ENCODE assay signal across 7 cellular contexts in genomic region chr1:153967109-153967999, GRCh38. TPM values are rescaled to one million over a fixed set of nuclear protein-coding genes. Genes with fewer than 3 reads are reported as not detected.
DNase-seq lines count a peak whose midpoint lies in the region; ATAC-seq, FAIRE-seq and TF ChIP-seq lines count a peak whose summit lies in the region.

TSS of gene CREB3L4 (plus strand) at chr1:153967902. CDS start at chr1:153968526, 624 bp downstream.

- H3K4me3 ChIP-seq in astrocyte of the cerebellum (ENCODE audit: low read depth, low read length), result peak within 1 kb of the TSS; percentile 53
- H3K4me3 ChIP-seq in hepatocyte, result peak within 1 kb of the TSS; percentile 34

- no peaks in the 10 kb centered on the region for H3K9me2 ChIP-seq in hepatocyte (replicated peaks; ENCODE audit: insufficient read depth)

- H3K4me3 Mint-ChIP-seq in T-helper 2 cell treated with Interferon-gamma antibody and Interleukin-4, amounts not matched to agents 5 μg/mL and 100 μg/mL, for 36 hours, result peak within 1 kb of the TSS; percentile 90

- H3K9me3 Mint-ChIP-seq in T-helper 2 cell treated with Interferon-gamma antibody and Interleukin-4, amounts not matched to agents 5 μg/mL and 100 μg/mL, for 36 hours, result no peaks in the 10 kb centered on the region

- peak within 1 kb of the TSS; percentile 89 for H3K27ac ChIP-seq in hepatocyte

- peak; percentile 64 for ATAC-seq in HG02973 (IDR thresholded peaks at IDR 0.05; ENCODE audit: unreplicated experiment)

- H3K27me3 ChIP-seq in hepatocyte, result no peaks in the 10 kb centered on the region

- H3K79me2 ChIP-seq in hepatocyte, result peaks cover 29% of the 10 kb centered on the region

- TF ChIP-seq CTCF in astrocyte of the cerebellum (IDR thresholded peaks at IDR 0.05; ENCODE audit: low read depth, low read length, missing control alignments) (peak; percentile 43), hepatocyte (IDR thresholded peaks at IDR 0.05; ENCODE audit: poor library complexity) (peak; percentile 45)

- DNase-seq in GM18507 (ENCODE audit: extremely low spot score, insufficient read length, low read depth), result peak; percentile 80
- DNase-seq in NCI-H187 treated with DMSO at 0.1 percent for 48 hours (lab: John Stamatoyannopoulos, UW), result peak; percentile 99
- peak; percentile 87 for DNase-seq in T-helper 2 cell treated with Interferon-gamma antibody and Interleukin-4, amounts not matched to agents 5 μg/mL and 100 μg/mL, for 36 hours (ENCODE audit: low spot score)
- peak; percentile 97 for DNase-seq in astrocyte of the cerebellum (ENCODE audit: low read depth)
- peak; percentile 96 for DNase-seq in hepatocyte (ENCODE audit: low spot score)
- DNase-seq in renal cortical epithelial cell (ENCODE audit: low read depth), result peak; percentile 98

- H3K27me3 Mint-ChIP-seq in T-helper 2 cell treated with Interferon-gamma antibody and Interleukin-4, amounts not matched to agents 5 μg/mL and 100 μg/mL, for 36 hours (ENCODE audit: low read depth), result no peaks in the 10 kb centered on the region

- H3K4me2 ChIP-seq in hepatocyte, result peak within 1 kb of the TSS; percentile 86

- peaks cover 15% of the 10 kb centered on the region for H3K36me3 Mint-ChIP-seq in T-helper 2 cell treated with Interferon-gamma antibody and Interleukin-4, amounts not matched to agents 5 μg/mL and 100 μg/mL, for 36 hours (ENCODE audit: low read depth)

- peaks cover 12% of the 10 kb centered on the region for H3K4me1 ChIP-seq in hepatocyte (ENCODE audit: insufficient read depth)

- peak within 1 kb of the TSS; percentile 57 for H2AFZ ChIP-seq in hepatocyte

- H3K27ac Mint-ChIP-seq in T-helper 2 cell treated with Interferon-gamma antibody and Interleukin-4, amounts not matched to agents 5 μg/mL and 100 μg/mL, for 36 hours, result peak within 1 kb of the TSS; percentile 88

- peaks cover 51% of the 10 kb centered on the region for H3K4me1 Mint-ChIP-seq in T-helper 2 cell treated with Interferon-gamma antibody and Interleukin-4, amounts not matched to agents 5 μg/mL and 100 μg/mL, for 36 hours (ENCODE audit: low read depth)

- peak; percentile 91 for FAIRE-seq in GM18507 (lab: Jason Lieb, UNC)

- no peaks in the 10 kb centered on the region for H3K9me3 ChIP-seq in hepatocyte (ENCODE audit: low read depth)

- in situ Hi-C loops in astrocyte of the cerebellum (cut with HindIII; ENCODE audit: low sequenced_read_pairs), result no loop called here

- no peaks in the 10 kb centered on the region for H4K20me1 ChIP-seq in hepatocyte (ENCODE audit: insufficient read depth, poor library complexity, severe bottlenecking)

- H3K36me3 ChIP-seq in hepatocyte (replicated peaks; ENCODE audit: insufficient read depth, low read depth), result no peaks in the 10 kb centered on the region

- 1% methylated on average over 58 of the region's 60 CpGs for WGBS in hepatocyte (ENCODE audit: low lambda C conversion rate, missing lambda C conversion rate)

RNA-seq across cellular contexts. Expression of gene CREB3L4, which starts in this region (rescaled TPM):
- 10.9 and 15.1 TPM in 2 replicates for total RNA-seq in hepatocyte
- polyA plus RNA-seq in hepatocyte, result 8.6 and 16.6 TPM in 2 replicates
- total RNA-seq in renal cortical epithelial cell, result 4.9 and 7.1 TPM in 2 replicates

Comparison
In these comparisons a context has a peak if more than half of its experiments do, and no peak if none do; other contexts are left out.
1. Peak in every context shown above with its lines: DNase-seq, ATAC-seq, H3K4me3 ChIP-seq and H3K27ac ChIP-seq.